Comparison of ENCODE assay signal across 8 cellular contexts in the genomic region with DNA sequence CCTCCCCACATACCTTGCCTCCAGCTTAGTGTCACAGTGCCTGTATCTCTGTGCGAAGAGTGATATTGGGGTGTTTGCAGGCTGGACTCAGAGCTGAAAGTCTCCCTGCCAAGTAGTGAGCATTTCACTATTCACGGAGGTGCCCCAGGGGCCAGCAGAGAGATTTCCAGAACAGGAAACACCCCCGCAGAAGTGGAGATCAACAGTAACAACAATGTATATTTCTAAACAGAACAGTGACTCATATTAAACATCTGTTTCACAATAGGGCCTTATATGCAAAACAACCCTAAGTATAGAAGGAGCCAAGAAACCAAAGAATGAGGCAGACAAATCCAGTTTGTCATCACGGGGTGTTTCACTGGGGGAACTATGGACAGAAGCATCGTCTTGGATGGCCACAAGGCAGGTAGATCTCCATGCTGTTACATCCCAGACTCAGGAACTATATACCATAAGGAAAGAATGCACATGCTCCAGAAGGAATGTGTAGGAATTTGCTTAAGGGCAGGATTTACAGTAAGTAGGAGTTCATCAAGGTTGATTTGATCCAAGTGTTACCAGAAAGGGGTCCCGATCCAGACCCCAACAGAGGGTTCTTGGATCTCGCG. TPM values are rescaled to one million over a fixed set of nuclear protein-coding genes. Genes with fewer than 3 reads are reported as not detected.
DNase-seq lines count a peak whose midpoint lies in the region; ATAC-seq and TF ChIP-seq lines count a peak whose summit lies in the region.

No MANE protein-coding gene starts in this region.

- in situ Hi-C loops in KBM-7 (cut with MboI; ENCODE audit: low pct_unique_long_range_greater_than_20kb, low sequenced_read_pairs) (no loop called here), transverse colon (cut with MboI; ENCODE audit: low pct_ligation_motif_present in 1 of 4, low pct_unique_long_range_greater_than_20kb in 1 of 4, low sequenced_read_pairs in 3 of 4) (no loop called here)

- H3K4me1 Mint-ChIP-seq in endodermal cell = no peaks in the 10 kb centered on the region

- H3K4me3 Mint-ChIP-seq in endodermal cell = no peak overlapping the region

- peak overlapping the region; percentile 15 to 73 for H3K27ac Mint-ChIP-seq in activated naive CD4-positive, alpha-beta T cell treated with anti-CD3 and anti-CD28 coated beads, Interleukin-2, amount 50 U/mL, for 72 hours
- H3K27ac Mint-ChIP-seq in endodermal cell = no peak overlapping the region

- no peaks in the 10 kb centered on the region for H3K36me3 ChIP-seq in transverse colon
- no peaks in the 10 kb centered on the region for H3K36me3 ChIP-seq in endodermal cell (ENCODE audit: control insufficient read depth, insufficient read depth, low read length)

- peaks cover 19% of the 10 kb centered on the region for H3K27me3 Mint-ChIP-seq in endodermal cell (ENCODE audit: insufficient read depth)

- no peak overlapping the region for H3K9ac ChIP-seq in endodermal cell (ENCODE audit: extremely low read depth, low read length, poor library complexity, severe bottlenecking)

- H3K36me3 Mint-ChIP-seq in activated naive CD4-positive, alpha-beta T cell treated with anti-CD3 and anti-CD28 coated beads, Interleukin-2, amount 50 U/mL, for 72 hours = no peaks in the 10 kb centered on the region
- H3K36me3 Mint-ChIP-seq in endodermal cell (ENCODE audit: low read depth) = no peaks in the 10 kb centered on the region

- peaks cover 2 to 12% (median 10%) of the 10 kb centered on the region in 4 donors for H3K4me1 ChIP-seq in transverse colon
- H3K4me1 ChIP-seq in endodermal cell (ENCODE audit: control insufficient read depth, insufficient read depth, low read length) = no peaks in the 10 kb centered on the region

- no peaks in the 10 kb centered on the region for H3K9me3 Mint-ChIP-seq in activated naive CD4-positive, alpha-beta T cell treated with anti-CD3 and anti-CD28 coated beads, Interleukin-2, amount 50 U/mL, for 72 hours
- no peaks in the 10 kb centered on the region for H3K9me3 Mint-ChIP-seq in endodermal cell

- TF ChIP-seq CTCF in transverse colon (IDR thresholded peaks at IDR 0.05) (no peak), endodermal cell (conservative IDR thresholded peaks at IDR 0.05) (no peak)

- intact Hi-C loops in transverse colon (cut with DNase I; ENCODE audit: low total_unique reads) = no loop called here

- no peak for TF ChIP-seq EP300 in transverse colon (IDR thresholded peaks at IDR 0.05; ENCODE audit: low read depth)

- no peaks in the 10 kb centered on the region for H3K9me3 ChIP-seq in transverse colon
- no peaks in the 10 kb centered on the region for H3K9me3 ChIP-seq in endodermal cell (ENCODE audit: control insufficient read depth, low read length)

- H3K4me3 ChIP-seq in transverse colon (no peak overlapping the region), endodermal cell (ENCODE audit: low read length) (no peak overlapping the region)

- TF ChIP-seq POLR2A in transverse colon (IDR thresholded peaks at IDR 0.05) = no peak

- ATAC-seq in GM21528 (IDR thresholded peaks at IDR 0.05; ENCODE audit: low FRiP score, unreplicated experiment) = peak; percentile 81
- peak; percentile 77 to 96 for ATAC-seq in activated naive CD4-positive, alpha-beta T cell treated with anti-CD3 and anti-CD28 coated beads, Interleukin-2, amount 50 U/mL, for 72 hours

- peak overlapping the region in 3 of 4 donors; percentile 10 to 55 (median 45) for H3K27ac ChIP-seq in transverse colon
- H3K27ac ChIP-seq in endodermal cell (ENCODE audit: low read depth, low read length) = no peak overlapping the region

- peak; percentile 54 for DNase-seq in GM04504 (ENCODE audit: low read depth)
- peak; percentile 43 for DNase-seq in KBM-7
- peak in 1 of 2 donors; percentile 42 for DNase-seq in activated naive CD4-positive, alpha-beta T cell treated with anti-CD3 and anti-CD28 coated beads, Interleukin-2, amount 50 U/mL, for 72 hours (ENCODE audit: low spot score in 2 of 2)
- peak; percentile 6 for DNase-seq in medulla oblongata (ENCODE audit: extremely low spot score)
- DNase-seq in transverse colon = no peak
- no peak for DNase-seq in NCI-H446 (lab: John Stamatoyannopoulos, UW)
- no peak for DNase-seq in endodermal cell

- WGBS in transverse colon (ENCODE audit: low coverage in 1 of 2), 2 donors = 59% methylated on average over 8 of the region's 8 CpGs; no CpG with 5 or more reads in 1 of the 2 donors
- 87 to 94% methylated on average over 6 to 8 of the region's 8 CpGs for WGBS in endodermal cell (ENCODE audit: insufficient coverage in 1 of 2, insufficient read length in 1 of 2), 2 experiments

- no peaks in the 10 kb centered on the region for H3K27me3 ChIP-seq in transverse colon
- no peaks in the 10 kb centered on the region for H3K27me3 ChIP-seq in endodermal cell (ENCODE audit: control insufficient read depth, insufficient read depth, low read length, poor library complexity, severe bottlenecking)

RNA-seq across cellular contexts. Expression of gene CCL24, which starts 29.3 kb away (rescaled TPM):
- total RNA-seq in activated naive CD4-positive, alpha-beta T cell treated with anti-CD3 and anti-CD28 coated beads, Interleukin-2, amount 50 U/mL, for 72 hours = not detected
- total RNA-seq in transverse colon = 1 to 10 TPM in 3 of 4 donors, not detected in 1; 1.8 to 6.0 (median 2.2) TPM
- total RNA-seq in endodermal cell = not detected
- polyA plus RNA-seq in endodermal cell (2013, experiment 1 of 2) = not detected
- not detected for polyA plus RNA-seq in endodermal cell (2013, experiment 2 of 2)

RNA-seq across cellular contexts. Expression of gene RHBDD2, which starts 35.9 kb away (rescaled TPM):
- 10 to 100 TPM; 14.5 to 26.3 TPM for total RNA-seq in activated naive CD4-positive, alpha-beta T cell treated with anti-CD3 and anti-CD28 coated beads, Interleukin-2, amount 50 U/mL, for 72 hours
- total RNA-seq in transverse colon (10 to 100 TPM; 44.9 to 79.7 (median 63.7) TPM), endodermal cell (10 to 100 TPM; 51.6 to 68.9 TPM)
- polyA plus RNA-seq in endodermal cell (2013, experiment 1 of 2) = 76.5 TPM
- polyA plus RNA-seq in endodermal cell (2013, experiment 2 of 2) = 71.4 TPM

Comparison
In these comparisons a context has a peak if more than half of its experiments do, and no peak if none do; other contexts are left out.
1. DNase-seq: peak in GM04504 (single experiment), KBM-7 (single experiment) and medulla oblongata (single experiment); none in transverse colon (single experiment), NCI-H446 (0 of 2) and endodermal cell (single experiment).